Comparison of ENCODE assay signal across 17 cellular contexts in genomic region chr3:60182697-60183096, GRCh38.
"Had no signal": no experiment of that assay in that cellular context is flagged by ENCODE, and none has a peak within 500 bp of the region (broad histone marks: within the 10 kb centered on the region; RNA-seq: fewer than 3 reads in every experiment).

No MANE protein-coding gene starts in this region.

- H3K27ac ChIP-seq: epithelial cell of prostate, ovary, upper lobe of left lung had no signal

- H3K27me3 Mint-ChIP-seq: activated CD4-positive, alpha-beta T cell treated with anti-CD3 and anti-CD28 coated beads for 36 hours; activated naive CD8-positive, alpha-beta T cell treated with anti-CD3 and anti-CD28 coated beads, Interleukin-2, amount 10 ng/mL, durations not matched to agents 7 days and 5 days; stimulated activated naive CD8-positive, alpha-beta T cell treated with anti-CD3 and anti-CD28 coated beads, Interleukin-15, Interleukin-2, amounts not matched to agents 100 ng/mL and 50 ng/mL, for 24 hours had no signal

- H3K27ac Mint-ChIP-seq: activated CD4-positive, alpha-beta memory T cell treated with anti-CD3 and anti-CD28 coated beads for 36 hours; activated CD4-positive, alpha-beta T cell treated with anti-CD3 and anti-CD28 coated beads for 36 hours; activated naive CD8-positive, alpha-beta T cell treated with anti-CD3 and anti-CD28 coated beads, Interleukin-2, amount 10 ng/mL, durations not matched to agents 7 days and 5 days; brain; immature natural killer cell; stimulated activated naive CD8-positive, alpha-beta T cell treated with anti-CD3 and anti-CD28 coated beads, Interleukin-15, Interleukin-2, amounts not matched to agents 100 ng/mL and 50 ng/mL, for 24 hours had no signal

- H3K9me3 ChIP-seq: ovary, upper lobe of left lung had no signal

- H3K4me3 ChIP-seq: ovary, upper lobe of left lung had no signal

- DNase-seq: activated CD4-positive, alpha-beta memory T cell treated with anti-CD3 and anti-CD28 coated beads for 36 hours; activated CD4-positive, alpha-beta T cell treated with anti-CD3 and anti-CD28 coated beads for 36 hours; activated naive CD8-positive, alpha-beta T cell treated with anti-CD3 and anti-CD28 coated beads, Interleukin-2, amount 10 ng/mL, durations not matched to agents 7 days and 5 days; activated T-cell treated with anti-CD3 and anti-CD28 coated beads, Interleukin-2, amount 50 U/mL, for 48 hours; effector CD8-positive, alpha-beta T cell; foreskin melanocyte; head of caudate nucleus; immature natural killer cell; mesendoderm; ovary; T-helper 1 cell; upper lobe of left lung had no signal

- H3K4me3 Mint-ChIP-seq: activated CD4-positive, alpha-beta memory T cell treated with anti-CD3 and anti-CD28 coated beads for 36 hours; activated CD4-positive, alpha-beta T cell treated with anti-CD3 and anti-CD28 coated beads for 36 hours; activated naive CD8-positive, alpha-beta T cell treated with anti-CD3 and anti-CD28 coated beads, Interleukin-2, amount 10 ng/mL, durations not matched to agents 7 days and 5 days; brain; central memory CD8-positive, alpha-beta T cell; immature natural killer cell; stimulated activated naive CD8-positive, alpha-beta T cell treated with anti-CD3 and anti-CD28 coated beads, Interleukin-15, Interleukin-2, amounts not matched to agents 100 ng/mL and 50 ng/mL, for 24 hours had no signal

- H3K36me3 ChIP-seq: ovary, upper lobe of left lung had no signal

- H3K4me1 Mint-ChIP-seq: activated naive CD8-positive, alpha-beta T cell treated with anti-CD3 and anti-CD28 coated beads, Interleukin-2, amount 10 ng/mL, durations not matched to agents 7 days and 5 days; central memory CD8-positive, alpha-beta T cell; immature natural killer cell had no signal

- H3K4me1 ChIP-seq: upper lobe of left lung had no signal

- H3K27me3 ChIP-seq: ovary, upper lobe of left lung had no signal

- ATAC-seq: activated CD4-positive, alpha-beta T cell treated with anti-CD3 and anti-CD28 coated beads for 36 hours; sciatic nerve had no signal

- H3K36me3 Mint-ChIP-seq: activated naive CD8-positive, alpha-beta T cell treated with anti-CD3 and anti-CD28 coated beads, Interleukin-2, amount 10 ng/mL, durations not matched to agents 7 days and 5 days; brain had no signal

- H3K9me3 Mint-ChIP-seq: activated CD4-positive, alpha-beta memory T cell treated with anti-CD3 and anti-CD28 coated beads for 36 hours; brain; central memory CD8-positive, alpha-beta T cell; immature natural killer cell; stimulated activated naive CD8-positive, alpha-beta T cell treated with anti-CD3 and anti-CD28 coated beads, Interleukin-15, Interleukin-2, amounts not matched to agents 100 ng/mL and 50 ng/mL, for 24 hours had no signal
